Comparison of ENCODE assay signal across 8 cellular contexts in the genomic region with DNA sequence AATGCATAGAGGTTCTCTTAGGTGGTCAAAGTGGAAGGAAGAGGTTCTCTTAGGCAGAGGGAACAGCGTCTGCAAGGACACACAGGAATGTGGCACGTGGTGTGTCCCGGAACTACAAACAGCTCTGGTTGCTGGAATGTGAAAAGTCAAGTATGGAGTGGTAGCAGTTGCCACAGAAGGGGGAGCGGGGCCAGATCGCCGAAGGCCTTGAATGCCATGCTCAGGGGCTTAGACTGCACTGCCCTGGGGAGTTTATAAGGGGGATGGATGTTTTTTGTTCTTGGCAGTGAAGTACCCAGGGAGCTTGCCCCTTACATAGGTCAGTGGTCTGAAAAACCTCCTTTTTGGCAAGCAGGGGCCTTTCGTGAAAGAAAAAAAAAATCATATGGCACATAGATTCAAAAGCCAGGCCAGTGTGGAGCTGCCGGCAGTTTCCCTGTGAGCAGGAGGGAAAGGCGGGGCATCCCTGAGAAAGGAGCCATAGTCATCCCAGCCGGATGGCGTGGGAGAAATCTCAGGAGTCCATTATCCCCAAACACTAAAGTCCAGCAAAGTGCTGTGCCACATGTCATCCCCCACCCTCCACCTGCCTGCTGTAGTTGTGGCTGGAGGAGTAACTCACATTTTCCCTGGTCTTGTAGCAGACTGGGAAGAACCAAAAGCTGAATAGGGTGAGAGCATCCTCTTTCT. TPM values are rescaled to one million over a fixed set of nuclear protein-coding genes. Genes with fewer than 3 reads are reported as not detected.
DNase-seq lines count a peak whose midpoint lies in the region; ATAC-seq, FAIRE-seq and TF ChIP-seq lines count a peak whose summit lies in the region.

No MANE protein-coding gene starts in this region.

- H3K27me3 ChIP-seq in ascending aorta (no peaks in the 10 kb centered on the region), right lobe of liver (no peaks in the 10 kb centered on the region), upper lobe of right lung (no peaks in the 10 kb centered on the region)

- H3K4me3 ChIP-seq in ascending aorta (peak overlapping the region; percentile 77 to 92), right lobe of liver (peak overlapping the region; percentile 58 to 85 (median 74)), upper lobe of right lung (peak overlapping the region; percentile 81)

- no peak for DNase-seq in activated naive CD4-positive, alpha-beta T cell treated with Interleukin-2 at 50 U/mL for 16 hours
- DNase-seq in ascending aorta (ENCODE audit: low spot score in 2 of 2) (peak in 1 of 2 donors; percentile 70), right lobe of liver (no peak), upper lobe of right lung (no peak), GM12892 (ENCODE audit: insufficient read length) (no peak), SKM-1 (lab: John Stamatoyannopoulos, UW; ENCODE audit: unreplicated experiment) (no peak)

- H3K4me1 Mint-ChIP-seq in activated naive CD4-positive, alpha-beta T cell treated with anti-CD3 and anti-CD28 coated beads, Interleukin-2, amount 50 U/mL, for 24 hours: peaks cover 18% of the 10 kb centered on the region

- ATAC-seq in right lobe of liver: no peak
- peak; percentile 57 for ATAC-seq in upper lobe of right lung
- no peak for ATAC-seq in GM19467 (IDR thresholded peaks at IDR 0.05; ENCODE audit: unreplicated experiment)

- H3K27ac Mint-ChIP-seq in activated naive CD4-positive, alpha-beta T cell treated with anti-CD3 and anti-CD28 coated beads, Interleukin-2, amount 50 U/mL, for 24 hours: no peak overlapping the region

- no peak overlapping the region for H3K27ac ChIP-seq in ascending aorta
- no peak overlapping the region for H3K27ac ChIP-seq in right lobe of liver
- H3K27ac ChIP-seq in upper lobe of right lung: no peak overlapping the region

- TF ChIP-seq POLR2A in right lobe of liver (IDR thresholded peaks at IDR 0.05): no peak
- TF ChIP-seq POLR2A in GM12892 (IDR thresholded peaks at IDR 0.05; ENCODE audit: low read depth, low read length): no peak

- H3K4me3 Mint-ChIP-seq in activated naive CD4-positive, alpha-beta T cell treated with anti-CD3 and anti-CD28 coated beads, Interleukin-2, amount 50 U/mL, for 24 hours: peak overlapping the region; percentile 73

- H3K9me3 ChIP-seq in ascending aorta: no peaks in the 10 kb centered on the region
- no peaks in the 10 kb centered on the region for H3K9me3 ChIP-seq in right lobe of liver
- H3K9me3 ChIP-seq in upper lobe of right lung: no peaks in the 10 kb centered on the region

- no peaks in the 10 kb centered on the region for H3K9me3 Mint-ChIP-seq in activated naive CD4-positive, alpha-beta T cell treated with anti-CD3 and anti-CD28 coated beads, Interleukin-2, amount 50 U/mL, for 24 hours

- WGBS in right lobe of liver (ENCODE audit: insufficient coverage, low coverage, low lambda C conversion rate, missing lambda C conversion rate): 76% methylated on average over 11 of the region's 11 CpGs

- H3K27me3 Mint-ChIP-seq in activated naive CD4-positive, alpha-beta T cell treated with anti-CD3 and anti-CD28 coated beads, Interleukin-2, amount 50 U/mL, for 24 hours: no peaks in the 10 kb centered on the region

- H3K4me1 ChIP-seq in ascending aorta (peaks cover 0 to 7% of the 10 kb centered on the region in 2 donors), right lobe of liver (peaks cover 0 to 18% (median 6%) of the 10 kb centered on the region in 4 donors), upper lobe of right lung (peaks cover 9% of the 10 kb centered on the region)

- no peak for FAIRE-seq in GM12892 (lab: Jason Lieb, UNC)

- intact Hi-C loops in ascending aorta (cut with DNase I) (loop anchor here (1.0 to 5.0 kb wide), 5 partner anchors 439 to 713 kb away; a partner anchor contains a TSS), right lobe of liver (cut with DNase I) (loop anchor here (5.0 to 10.0 kb wide), 2 partner anchors 183 to 440 kb away; no protein-coding TSS in a partner anchor), upper lobe of right lung (cut with DNase I) (loop anchor here (5.0 kb wide), 1 partner anchor 438 kb away; no protein-coding TSS in a partner anchor)

- H3K36me3 Mint-ChIP-seq in activated naive CD4-positive, alpha-beta T cell treated with anti-CD3 and anti-CD28 coated beads, Interleukin-2, amount 50 U/mL, for 24 hours: no peaks in the 10 kb centered on the region

- TF ChIP-seq CTCF in ascending aorta (IDR thresholded peaks at IDR 0.05) (no peak), right lobe of liver (IDR thresholded peaks at IDR 0.05) (no peak), upper lobe of right lung (IDR thresholded peaks at IDR 0.05) (no peak)

- H3K36me3 ChIP-seq in ascending aorta: no peaks in the 10 kb centered on the region
- H3K36me3 ChIP-seq in right lobe of liver: no peaks in the 10 kb centered on the region
- no peaks in the 10 kb centered on the region for H3K36me3 ChIP-seq in upper lobe of right lung

RNA-seq across cellular contexts. Expression of a gene that starts 45.4 kb away (rescaled TPM):
- 21.5 TPM for total RNA-seq in ascending aorta
- 10 to 100 TPM; 32.8 to 47.6 (median 37.6) TPM for total RNA-seq in right lobe of liver
- total RNA-seq in upper lobe of right lung: 69.7 TPM
- 59.6 TPM for polyA plus RNA-seq in GM12892 (2012; ENCODE audit: missing spikeins)
